Comparison of ENCODE assay signal across 32 cellular contexts in the genomic region with DNA sequence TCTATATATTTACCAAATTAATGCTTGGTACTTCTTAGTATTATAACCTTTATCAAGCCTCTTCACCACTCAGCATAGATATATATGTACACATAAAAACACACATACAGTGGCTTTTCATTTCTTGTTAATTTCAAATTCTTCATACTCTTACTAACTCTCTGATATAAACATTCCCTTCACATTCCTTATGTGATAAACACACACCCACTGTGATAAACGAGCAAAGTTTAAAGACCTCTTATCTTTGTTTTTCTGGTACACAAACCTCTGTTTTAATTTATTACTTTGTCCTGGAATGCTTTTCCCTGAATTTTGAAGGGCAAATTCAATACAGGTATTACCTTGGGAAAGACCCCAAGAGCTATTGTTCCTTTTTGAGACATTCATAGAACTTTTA.
DNase-seq lines count a peak whose midpoint lies in the region; FAIRE-seq and TF ChIP-seq lines count a peak whose summit lies in the region.
"Had no signal": no experiment of that assay in that cellular context is flagged by ENCODE, and none has a peak within 500 bp of the region (broad histone marks: within the 10 kb centered on the region; RNA-seq: fewer than 3 reads in every experiment).

No MANE protein-coding gene starts in this region.

- CTCF ChIA-PET in HEK293T (lab: Yijun Ruan, JAX) = no interaction called here

- DNase-seq in NCI-H226 (peak; percentile 51), amniotic epithelial cell (ENCODE audit: low read depth) (peak; percentile 59), small intestine (peak; percentile 1), cerebellar cortex (ENCODE audit: low spot score) (no peak), NAMALWA (ENCODE audit: low spot score) (no peak), HEK293T (ENCODE audit: extremely low spot score) (no peak)
- DNase-seq: 8988T; ACHN; AML-193; BE2C; C1 segment of cervical spinal cord; Caco-2; Calu3; CD4-positive, alpha-beta memory T cell; CD4-positive, alpha-beta T cell; CD4-positive, CD25-positive, alpha-beta regulatory T cell; CD8-positive, alpha-beta memory T cell; CD8-positive, alpha-beta T cell; COR-L47; DMS 273 treated with DMSO at 0.1 percent for 48 hours; DMS153; DMS53; DMS79; DMS79 treated with DMSO at 0.1 percent for 48 hours; DND-41; EL had no signal

- no peaks in the 10 kb centered on the region for H3K27me3 ChIP-seq in small intestine (ENCODE audit: control insufficient read depth in 2 of 2, insufficient read depth in 2 of 2, low read length in 2 of 2)
- H3K27me3 ChIP-seq: BE2C; BLaER1; BLaER1 treated with 17β-estradiol and CSF1 and Interleukin-3, amounts not matched to agents 10 nM and 100 nM had no signal

- 6 to 27% (median 16%) methylated on average over 1 of the region's 1 CpG for WGBS in small intestine, 3 donors

- no peak for FAIRE-seq in small intestine (lab: Jason Lieb, UNC)
- FAIRE-seq: A549, D721Med had no signal

- POLR2A ChIA-PET in HEK293T (lab: Yijun Ruan, JAX) = no interaction called here

- H3K4me1 ChIP-seq in small intestine (ENCODE audit: control insufficient read depth in 2 of 2, insufficient read depth in 1 of 2, low read depth in 1 of 2, low read length in 1 of 2) = no peaks in the 10 kb centered on the region
- H3K4me1 ChIP-seq: A549; BE2C; BLaER1; BLaER1 treated with 17β-estradiol and CSF1 and Interleukin-3, amounts not matched to agents 10 nM and 100 nM had no signal

- no peaks in the 10 kb centered on the region for H3K36me3 ChIP-seq in small intestine (ENCODE audit: control insufficient read depth in 2 of 2, insufficient read depth in 2 of 2, low read length in 2 of 2)
- H3K36me3 ChIP-seq: BE2C; BLaER1; BLaER1 treated with 17β-estradiol and CSF1 and Interleukin-3, amounts not matched to agents 10 nM and 100 nM had no signal

- no peak overlapping the region for H3K4me3 ChIP-seq in small intestine (ENCODE audit: low read depth in 1 of 2, low read length in 2 of 2)
- H3K4me3 ChIP-seq: A549; BLaER1; BLaER1 treated with 17β-estradiol and CSF1 and Interleukin-3, amounts not matched to agents 10 nM and 100 nM had no signal

- H3K9me3 ChIP-seq in small intestine (ENCODE audit: control insufficient read depth, low read depth) = no peaks in the 10 kb centered on the region
- H3K9me3 ChIP-seq: A549; BE2C; BLaER1; BLaER1 treated with 17β-estradiol and CSF1 and Interleukin-3, amounts not matched to agents 10 nM and 100 nM; Caco-2 had no signal

- no peak overlapping the region for H3K27ac ChIP-seq in small intestine (ENCODE audit: low read depth in 1 of 2, low read length in 1 of 2)
- H3K27ac ChIP-seq: 22Rv1; A549; BLaER1; BLaER1 treated with 17β-estradiol and CSF1 and Interleukin-3, amounts not matched to agents 10 nM and 100 nM; C4-2B had no signal

TF ChIP-seq in HEK293T, 16 proteins besides CTCF, POLR2A, EP300 and RAD21:
- TF ChIP-seq ARNT (IDR thresholded peaks at IDR 0.05) = no peak
- no peak for TF ChIP-seq ZNF384 (IDR thresholded peaks at IDR 0.05)
- no peak for TF ChIP-seq FOXA1 (IDR thresholded peaks at IDR 0.05)
- TF ChIP-seq FOXM1 (IDR thresholded peaks at IDR 0.05; ENCODE audit: borderline replicate concordance) = no peak
- no peak for TF ChIP-seq HDGF (IDR thresholded peaks at IDR 0.05; ENCODE audit: borderline replicate concordance)
- TF ChIP-seq TARDBP (IDR thresholded peaks at IDR 0.05) = no peak
- TF ChIP-seq LEF1 (IDR thresholded peaks at IDR 0.05; ENCODE audit: borderline replicate concordance) = no peak
- TF ChIP-seq SP1 (IDR thresholded peaks at IDR 0.05) = no peak
- no peak for TF ChIP-seq ELF4 (IDR thresholded peaks at IDR 0.05)

Comparison
In these comparisons a context has a peak if more than half of its experiments do, and no peak if none do; other contexts are left out.
1. DNase-seq: peak in NCI-H226 (single experiment), amniotic epithelial cell (single experiment) and small intestine (single experiment); none in cerebellar cortex (single experiment), NAMALWA (single experiment) and HEK293T (single experiment).